Comparison of ENCODE assay signal across 18 cellular contexts in genomic region chr6:19860235-19860877, GRCh38. TPM values are rescaled to one million over a fixed set of nuclear protein-coding genes. Genes with fewer than 3 reads are reported as not detected.
DNase-seq lines count a peak whose midpoint lies in the region; ATAC-seq and TF ChIP-seq lines count a peak whose summit lies in the region.
"Had no signal": no experiment of that assay in that cellular context is flagged by ENCODE, and none has a peak within 500 bp of the region (broad histone marks: within the 10 kb centered on the region; RNA-seq: fewer than 3 reads in every experiment).

No MANE protein-coding gene starts in this region.

- H4K20me1 ChIP-seq in PC-9 (ENCODE audit: insufficient read depth): no peaks in the 10 kb centered on the region

- H3K4me1 ChIP-seq in PC-9 (replicated peaks; ENCODE audit: insufficient read depth) (peaks cover 16% of the 10 kb centered on the region), trophoblast cell (ENCODE audit: control insufficient read depth in 1 of 2, insufficient read depth in 2 of 2, low read length in 2 of 2) (peaks cover 4% of the 10 kb centered on the region in 2 experiments)

- H2AFZ ChIP-seq in PC-9 (no peak overlapping the region), trophoblast cell (ENCODE audit: insufficient read depth, low read length, poor library complexity) (no peak overlapping the region)

- no peaks in the 10 kb centered on the region for H3K9me2 ChIP-seq in PC-9 (ENCODE audit: insufficient read depth)

- ATAC-seq in GM21423 (IDR thresholded peaks at IDR 0.05; ENCODE audit: unreplicated experiment): no peak
- ATAC-seq: activated CD8-positive, alpha-beta T cell treated with anti-CD3 and anti-CD28 coated beads, Interleukin-2, amount 10 ng/mL, durations not matched to agents 7 days and 5 days; stimulated activated naive CD8-positive, alpha-beta T cell treated with anti-CD3 and anti-CD28 coated beads, Interleukin-15, amount 100 ng/mL, for 72 hours had no signal

- BruUV-seq in PC-9 (replicated peaks; lab: Mats Ljungman, UMichigan): no TSS peak

- intact Hi-C loops in PC-9 (cut with micrococcal nuclease; ENCODE audit: unreplicated experiment): loop anchor here (1.0 kb wide), 1 partner anchor 32 kb away; no protein-coding TSS in a partner anchor

- no peak overlapping the region for H4K91ac ChIP-seq in trophoblast cell (ENCODE audit: low read depth, low read length)

- DNase-seq in DMS153 treated with DMSO at 0.1 percent for 48 hours (lab: John Stamatoyannopoulos, UW; ENCODE audit: unreplicated experiment): peak; percentile 30
- peak; percentile 72 for DNase-seq in NCI-H1105 (lab: John Stamatoyannopoulos, UW)
- peak; percentile 64 to 87 for DNase-seq in PC-9
- peak; percentile 68 to 85 for DNase-seq in trophoblast cell
- DNase-seq in GM03348 (ENCODE audit: low spot score): no peak
- no peak for DNase-seq in activated CD8-positive, alpha-beta memory T cell treated with anti-CD3 and anti-CD28 coated beads, Interleukin-2, amount 50 U/mL, for 4 hours
- DNase-seq: activated B cell treated with CpG ODN at 0.5 μM for 24 hours; activated CD8-positive, alpha-beta T cell treated with anti-CD3 and anti-CD28 coated beads, Interleukin-2, amount 10 ng/mL, durations not matched to agents 7 days and 5 days; AML-193; erythroblast; HFFc6; NCI-H226; SIG-M5; stimulated activated CD4-positive, alpha-beta T cell treated with anti-CD3 and anti-CD28 coated beads, Interleukin-2, amount 100 ng/mL, for 24 hours; stimulated activated naive CD8-positive, alpha-beta T cell treated with anti-CD3 and anti-CD28 coated beads, Interleukin-15, amount 100 ng/mL, for 72 hours had no signal

- no CpG with 5 or more reads among the region's 4 CpGs for WGBS in trophoblast cell (ENCODE audit: extremely low coverage, insufficient coverage, insufficient read length)

- no peak overlapping the region for H2AK5ac ChIP-seq in trophoblast cell (ENCODE audit: low read length)

- H3K36me3 ChIP-seq in PC-9 (ENCODE audit: low read depth): no peaks in the 10 kb centered on the region
- no peaks in the 10 kb centered on the region for H3K36me3 ChIP-seq in trophoblast cell (ENCODE audit: control insufficient read depth in 1 of 2, insufficient read depth in 2 of 2, low read length in 2 of 2)
- H3K36me3 ChIP-seq: cardiac muscle cell had no signal

- H4K8ac ChIP-seq in trophoblast cell (ENCODE audit: low read depth, low read length): no peak overlapping the region

- H3F3A ChIP-seq in PC-9 (ENCODE audit: insufficient read depth, low read depth): 0 out of 2 replicates have a peak, but pooled peaks cover 5% of the 10 kb centered on the region

- H4K12ac ChIP-seq in trophoblast cell (ENCODE audit: low read depth, low read length): no peak overlapping the region

- POLR2A ChIA-PET in PC-9 (lab: Charles Lee; ENCODE audit: unreplicated experiment): interaction anchor here (0.6 kb wide), 2 partner anchors 352 to 388 kb away, joined by 3 to 6 read pairs; partner anchors contain the start of gene MBOAT1

- no peak overlapping the region for H3K14ac ChIP-seq in trophoblast cell (ENCODE audit: low read length)

- no peak overlapping the region for H3K18ac ChIP-seq in trophoblast cell (ENCODE audit: low read length)

- H3K27me3 ChIP-seq in PC-9 (ENCODE audit: insufficient read depth, low read depth) (no peaks in the 10 kb centered on the region), trophoblast cell (ENCODE audit: insufficient read depth, low read length) (no peaks in the 10 kb centered on the region)
- H3K27me3 ChIP-seq: cardiac muscle cell had no signal

- CTCF ChIA-PET in PC-9 (lab: Charles Lee): interaction anchor here (1.2 kb wide), 1 partner anchor 9 kb away, joined by 5 read pairs; no protein-coding TSS in a partner anchor

- no peaks in the 10 kb centered on the region for H3K79me1 ChIP-seq in trophoblast cell (ENCODE audit: low read length)

- no peak overlapping the region for H2BK12ac ChIP-seq in trophoblast cell (ENCODE audit: low read length)

- H3K4me2 ChIP-seq in PC-9: peak overlapping the region; percentile 50
- H3K4me2 ChIP-seq in trophoblast cell (ENCODE audit: low read length): no peak overlapping the region

- no peak overlapping the region for H2BK5ac ChIP-seq in trophoblast cell (ENCODE audit: low read depth, low read length, poor library complexity)

- TF ChIP-seq CTCF in PC-9 (conservative IDR thresholded peaks at IDR 0.05): no peak

- H3K27ac ChIP-seq in PC-9: no peak overlapping the region
- no peak overlapping the region for H3K27ac ChIP-seq in trophoblast cell (ENCODE audit: low read depth, low read length)
- H3K27ac ChIP-seq: cardiac muscle cell had no signal

- no peak overlapping the region for H3K4ac ChIP-seq in trophoblast cell (ENCODE audit: low read depth, low read length)

- H3K79me2 ChIP-seq in PC-9 (ENCODE audit: low read depth) (no peaks in the 10 kb centered on the region), trophoblast cell (ENCODE audit: control insufficient read depth, insufficient read depth, low read length, poor library complexity) (no peaks in the 10 kb centered on the region)

- H3K4me3 ChIP-seq in PC-9: no peak overlapping the region
- H3K4me3 ChIP-seq in trophoblast cell (ENCODE audit: low read depth, low read length): no peak overlapping the region
- H3K4me3 ChIP-seq: cardiac muscle cell had no signal

- no peak overlapping the region for H2BK120ac ChIP-seq in trophoblast cell (ENCODE audit: insufficient read depth, low read length, poor library complexity)

- H3K9me3 ChIP-seq in PC-9 (ENCODE audit: insufficient read depth, low read depth) (no peaks in the 10 kb centered on the region), trophoblast cell (ENCODE audit: insufficient read depth, low read depth, low read length) (no peaks in the 10 kb centered on the region)

- no peak overlapping the region for H3K23ac ChIP-seq in trophoblast cell (ENCODE audit: low read length)

- no peak overlapping the region for H3K9ac ChIP-seq in trophoblast cell (ENCODE audit: low read length)

RNA-seq across cellular contexts. Expression of gene ID4, which starts 23.2 kb away (rescaled TPM):
- total RNA-seq in PC-9 (2021): 4.4 and 5.9 TPM in 2 replicates
- 49.4 and 51.1 TPM in 2 replicates for polyA plus RNA-seq in trophoblast cell (2013)
- total RNA-seq: activated B cell treated with CpG ODN at 0.5 μM for 24 hours; activated CD8-positive, alpha-beta T cell treated with anti-CD3 and anti-CD28 coated beads, Interleukin-2, amount 10 ng/mL, durations not matched to agents 7 days and 5 days; T-helper 2 cell treated with Interferon-gamma antibody and Interleukin-4, amounts not matched to agents 100 ng/mL and 5 ng/mL, for 36 hours had no signal

Comparison
In these comparisons a context has a peak if more than half of its experiments do, and no peak if none do; other contexts are left out.
1. DNase-seq: peak in DMS153 treated with DMSO at 0.1 percent for 48 hours (single experiment), NCI-H1105 (single experiment), PC-9 (2 of 2) and trophoblast cell (2 of 2); none in GM03348 (single experiment) and activated CD8-positive, alpha-beta memory T cell treated with anti-CD3 and anti-CD28 coated beads, Interleukin-2, amount 50 U/mL, for 4 hours (single experiment).